28 cellular contexts compared by ENCODE assay signal in genomic region chr20:35345189-35345588, GRCh38. TPM values are rescaled to one million over a fixed set of nuclear protein-coding genes. Genes with fewer than 3 reads are reported as not detected.
"Had no signal": no experiment of that assay in that cellular context is flagged by ENCODE, and none has a peak within 500 bp of the region (broad histone marks: within the 10 kb centered on the region; RNA-seq: fewer than 3 reads in every experiment).

No MANE protein-coding gene starts in this region.

- DNase-seq: activated B cell treated with CpG ODN at 0.5 μM for 24 hours; activated CD8-positive, alpha-beta T cell treated with anti-CD3 and anti-CD28 coated beads for 36 hours; activated gamma-delta T cell treated with Interleukin-2 at 50 U/mL for 16 hours; central memory CD4-positive, alpha-beta T cell; endodermal cell; foreskin fibroblast; heart left ventricle; kidney glomerular epithelial cell; left lung; naive B cell; nephron progenitor cell; stimulated activated CD4-positive, alpha-beta T cell treated with anti-CD3 and anti-CD28 coated beads, Interleukin-12 subunit alpha, Interleukin-12 subunit beta, amount 100 ng/mL, for 4 hours; stimulated activated CD4-positive, alpha-beta T cell treated with anti-CD3 and anti-CD28 coated beads, Interleukin-4, amount 100 ng/mL, for 1 hour; stomach; thyroid gland; upper lobe of left lung had no signal

- H3K36me3 ChIP-seq: breast epithelium had no signal

- ATAC-seq: activated CD8-positive, alpha-beta T cell treated with anti-CD3 and anti-CD28 coated beads for 36 hours; sciatic nerve had no signal

- H3K4me1 ChIP-seq: vagina had no signal

- H3K4me3 Mint-ChIP-seq: activated B cell treated with CpG ODN at 0.5 μM for 24 hours; activated CD8-positive, alpha-beta T cell treated with anti-CD3 and anti-CD28 coated beads for 36 hours; activated T-helper 1 cell treated with anti-CD3 and anti-CD28 coated beads, Interleukin-12 subunit alpha, Interleukin-12 subunit beta, Interleukin-2, Interleukin-4 antibody, amounts not matched to agents 30 ng/mL and 10 ng/mL and 1 ng/mL, durations not matched to agents 14 hours and 24 hours and 36 hours; endodermal cell; mesothelial cell of epicardium; naive B cell; nephron progenitor cell had no signal

- H3K27ac Mint-ChIP-seq: activated B cell treated with CpG ODN at 0.5 μM for 24 hours; activated CD8-positive, alpha-beta T cell treated with anti-CD3 and anti-CD28 coated beads for 36 hours; activated naive CD4-positive, alpha-beta T cell treated with anti-CD3 and anti-CD28 coated beads, Interleukin-2, amount 50 U/mL, for 72 hours; activated T-helper 1 cell treated with anti-CD3 and anti-CD28 coated beads, Interleukin-12 subunit alpha, Interleukin-12 subunit beta, Interleukin-2, Interleukin-4 antibody, amounts not matched to agents 30 ng/mL and 10 ng/mL and 1 ng/mL, durations not matched to agents 14 hours and 24 hours and 36 hours; endodermal cell; mesothelial cell of epicardium; nephron progenitor cell had no signal

- H3K27ac ChIP-seq: neutrophil, skin epidermis, stomach, thyroid gland, vagina had no signal

- H3K9me3 Mint-ChIP-seq: activated T-helper 1 cell treated with anti-CD3 and anti-CD28 coated beads, Interleukin-12 subunit alpha, Interleukin-12 subunit beta, Interleukin-2, Interleukin-4 antibody, amounts not matched to agents 30 ng/mL and 10 ng/mL and 1 ng/mL, durations not matched to agents 14 hours and 24 hours and 36 hours; nephron progenitor cell had no signal

- H3K27me3 ChIP-seq: breast epithelium, heart left ventricle, left lung, neutrophil, stomach, thyroid gland, upper lobe of left lung, vagina had no signal

- H3K9me3 ChIP-seq: breast epithelium, neutrophil, stomach, thyroid gland, upper lobe of left lung, vagina had no signal

- H3K27me3 Mint-ChIP-seq: activated B cell treated with CpG ODN at 0.5 μM for 24 hours; activated CD8-positive, alpha-beta T cell treated with anti-CD3 and anti-CD28 coated beads for 36 hours; naive B cell had no signal

- H3K4me3 ChIP-seq: breast epithelium, heart left ventricle, left lung, lung, skin epidermis, stomach, thyroid gland, upper lobe of left lung, vagina had no signal

- H3K4me1 Mint-ChIP-seq: activated B cell treated with CpG ODN at 0.5 μM for 24 hours, mesothelial cell of epicardium, naive B cell had no signal

RNA-seq across cellular contexts. Expression of gene FAM83C, which starts 53.0 kb away (rescaled TPM):
- total RNA-seq: activated B cell treated with CpG ODN at 0.5 μM for 24 hours; activated CD8-positive, alpha-beta T cell treated with anti-CD3 and anti-CD28 coated beads for 36 hours; activated naive CD4-positive, alpha-beta T cell treated with anti-CD3 and anti-CD28 coated beads, Interleukin-2, amount 50 U/mL, for 72 hours; activated T-helper 1 cell treated with anti-CD3 and anti-CD28 coated beads, Interleukin-12 subunit alpha, Interleukin-12 subunit beta, Interleukin-2, Interleukin-4 antibody, amounts not matched to agents 30 ng/mL and 10 ng/mL and 1 ng/mL, durations not matched to agents 14 hours and 24 hours and 36 hours; endodermal cell; heart left ventricle; left lung; lung; mesothelial cell of epicardium; osteocyte; posterior vena cava; renal cortical epithelial cell; sciatic nerve; stomach; thyroid gland; upper lobe of left lung had no signal
- polyA plus RNA-seq: heart left ventricle, lung had no signal
